29 cellular contexts compared by ENCODE assay signal in genomic region chr5:819078-819477, GRCh38. TPM values are rescaled to one million over a fixed set of nuclear protein-coding genes. Genes with fewer than 3 reads are reported as not detected.
"Had no signal": no experiment of that assay in that cellular context is flagged by ENCODE, and none has a peak within 500 bp of the region (broad histone marks: within the 10 kb centered on the region; RNA-seq: fewer than 3 reads in every experiment).

No MANE protein-coding gene starts in this region.

- H3K4me3 ChIP-seq: left lung, lung, neural progenitor cell, ovary, right lobe of liver, smooth muscle cell, tibial nerve, vagina had no signal

- H3K9me3 Mint-ChIP-seq: natural killer cell had no signal

- H3K36me3 Mint-ChIP-seq: immature natural killer cell, naive B cell, natural killer cell had no signal

- H3K27me3 ChIP-seq: left lung, neural progenitor cell, ovary, right lobe of liver, tibial nerve, vagina had no signal

- H3K36me3 ChIP-seq: left lung, neural progenitor cell, neutrophil, ovary, right lobe of liver, vagina had no signal

- H3K27ac Mint-ChIP-seq: immature natural killer cell; mesothelial cell of epicardium; natural killer cell; nephron progenitor cell; neural progenitor cell; progenitor cell of endocrine pancreas; stimulated activated naive B cell treated with anti-CD40 and anti-IgM and Interleukin-4, amounts not matched to agents 10 μg/mL and 1 μg/mL and 100 μg/mL, for 72 hours; stimulated activated naive CD8-positive, alpha-beta T cell treated with anti-CD3 and anti-CD28 coated beads, Interleukin-15, Interleukin-2, amounts not matched to agents 100 ng/mL and 50 ng/mL, for 24 hours; type B pancreatic cell had no signal

- H3K4me1 ChIP-seq: left lung, neural progenitor cell, tibial nerve, vagina had no signal

- H3K4me3 Mint-ChIP-seq: immature natural killer cell; mesothelial cell of epicardium; naive B cell; natural killer cell; nephron progenitor cell; neural progenitor cell; stimulated activated naive B cell treated with anti-CD40 and anti-IgM and Interleukin-4, amounts not matched to agents 10 μg/mL and 1 μg/mL and 100 μg/mL, for 72 hours; stimulated activated naive CD8-positive, alpha-beta T cell treated with anti-CD3 and anti-CD28 coated beads, Interleukin-15, Interleukin-2, amounts not matched to agents 100 ng/mL and 50 ng/mL, for 24 hours; type B pancreatic cell had no signal

- H3K9me3 ChIP-seq: left lung, neutrophil, ovary, right lobe of liver had no signal

- H3K27me3 Mint-ChIP-seq: progenitor cell of endocrine pancreas, type B pancreatic cell had no signal

- H3K4me1 Mint-ChIP-seq: immature natural killer cell; mesothelial cell of epicardium; naive B cell; natural killer cell; stimulated activated naive B cell treated with anti-CD40 and anti-IgM and Interleukin-4, amounts not matched to agents 10 μg/mL and 1 μg/mL and 100 μg/mL, for 72 hours had no signal

- ATAC-seq: left colon, left lung, natural killer cell, right lobe of liver had no signal

- H3K27ac ChIP-seq: left lung, neural progenitor cell, neutrophil, ovary, right lobe of liver, tibial nerve, vagina had no signal

- DNase-seq: hypothalamus; immature natural killer cell; kidney; left colon; left lung; mesendoderm; naive B cell; natural killer cell; nephron progenitor cell; occipital lobe; ovary; right lobe of liver; stimulated activated CD4-positive, alpha-beta T cell treated with anti-CD3 and anti-CD28 coated beads, Interleukin-1b, Interleukin-23, amount 100 ng/mL, for 48 hours; stimulated activated CD4-positive, alpha-beta T cell treated with anti-CD3 and anti-CD28 coated beads, Interleukin-2, amount 100 ng/mL, for 48 hours; stimulated activated CD4-positive, alpha-beta T cell treated with anti-CD3 and anti-CD28 coated beads, Interleukin-4, amount 100 ng/mL, for 4 hours; stimulated activated CD8-positive, alpha-beta memory T cell treated with anti-CD3 and anti-CD28 coated beads, Interleukin-4, amount 100 ng/mL, for 48 hours; stimulated activated naive B cell treated with anti-CD40 and anti-IgM and Interleukin-4, amounts not matched to agents 10 μg/mL and 1 μg/mL and 100 μg/mL, for 72 hours; substantia nigra had no signal

RNA-seq across cellular contexts. Expression of gene ZDHHC11B, which starts 34.5 kb away (rescaled TPM):
- total RNA-seq: pulmonary artery endothelial cell, smooth muscle cell had no signal
